ENCODE assay signal across 27 cellular contexts in genomic region chr2:84873350-84873749, GRCh38. TPM values are rescaled to one million over a fixed set of nuclear protein-coding genes. Genes with fewer than 3 reads are reported as not detected.
DNase-seq lines count a peak whose midpoint lies in the region; ATAC-seq and TF ChIP-seq lines count a peak whose summit lies in the region.
"Had no signal": no experiment of that assay in that cellular context is flagged by ENCODE, and none has a peak within 500 bp of the region (broad histone marks: within the 10 kb centered on the region; RNA-seq: fewer than 3 reads in every experiment).

No MANE protein-coding gene starts in this region.

- no peaks in the 10 kb centered on the region for H3K27me3 Mint-ChIP-seq in activated CD4-positive, alpha-beta memory T cell treated with anti-CD3 and anti-CD28 coated beads for 36 hours
- H3K27me3 Mint-ChIP-seq in activated CD4-positive, alpha-beta memory T cell treated with anti-CD3 and anti-CD28 coated beads, Interleukin-2, amount 10 ng/mL, durations not matched to agents 7 days and 5 days = no peaks in the 10 kb centered on the region
- no peaks in the 10 kb centered on the region for H3K27me3 Mint-ChIP-seq in CD8-positive, alpha-beta T cell (ENCODE audit: low read depth)
- H3K27me3 Mint-ChIP-seq in activated T-helper 17 cell treated with anti-CD3 and anti-CD28 coated beads, Interleukin-2, amount 50 U/mL, for 72 hours = no peaks in the 10 kb centered on the region
- H3K27me3 Mint-ChIP-seq in T-helper 2 cell treated with Interferon-gamma antibody and Interleukin-4, amounts not matched to agents 5 μg/mL and 100 μg/mL, for 36 hours (ENCODE audit: low read depth) = no peaks in the 10 kb centered on the region
- H3K27me3 Mint-ChIP-seq: activated CD8-positive, alpha-beta memory T cell treated with anti-CD3 and anti-CD28 coated beads, Interleukin-2, amount 10 ng/mL, durations not matched to agents 7 days and 5 days had no signal

- CTCF ChIA-PET in activated CD4-positive, alpha-beta memory T cell treated with anti-CD3 and anti-CD28 coated beads for 36 hours (lab: Charles Lee) = interaction anchor here (1.9 kb wide), 1 partner anchor 53 kb away, joined by 5 read pairs; no protein-coding TSS in a partner anchor
- CTCF ChIA-PET in activated CD4-positive, alpha-beta memory T cell treated with anti-CD3 and anti-CD28 coated beads, Interleukin-2, amount 10 ng/mL, durations not matched to agents 7 days and 5 days (lab: Charles Lee) = no interaction called here
- CTCF ChIA-PET in CD8-positive, alpha-beta T cell (lab: Charles Lee) = interaction anchor here (4.4 to 6.8 kb wide), 2 partner anchors 8 to 53 kb away, joined by 24 to 44 read pairs; partner anchors contain the start of gene TRABD2A

- H3K36me3 ChIP-seq in CD8-positive, alpha-beta T cell (ENCODE audit: insufficient read depth, low read length) = peaks cover 17% of the 10 kb centered on the region
- no peaks in the 10 kb centered on the region for H3K36me3 ChIP-seq in sigmoid colon
- H3K36me3 ChIP-seq: gastrocnemius medialis, neural progenitor cell, pancreas, SJCRH30, thoracic aorta had no signal

- ATAC-seq in CD8-positive, alpha-beta T cell = peak; percentile 27
- no peak for ATAC-seq in activated T-helper 17 cell treated with anti-CD3 and anti-CD28 coated beads, Interleukin-2, amount 50 U/mL, for 72 hours (replicated peaks)
- ATAC-seq: activated CD8-positive, alpha-beta memory T cell treated with anti-CD3 and anti-CD28 coated beads, Interleukin-2, amount 10 ng/mL, durations not matched to agents 7 days and 5 days; gastrocnemius medialis; left ventricle myocardium superior; pancreas had no signal

- TF ChIP-seq EP300 in sigmoid colon (IDR thresholded peaks at IDR 0.05) = no peak

- H3K4me1 Mint-ChIP-seq in activated CD4-positive, alpha-beta memory T cell treated with anti-CD3 and anti-CD28 coated beads for 36 hours (ENCODE audit: low read depth) = peaks cover 77% of the 10 kb centered on the region
- peaks cover 63% of the 10 kb centered on the region for H3K4me1 Mint-ChIP-seq in activated CD4-positive, alpha-beta memory T cell treated with anti-CD3 and anti-CD28 coated beads, Interleukin-2, amount 10 ng/mL, durations not matched to agents 7 days and 5 days
- peaks cover 84% of the 10 kb centered on the region for H3K4me1 Mint-ChIP-seq in CD8-positive, alpha-beta T cell (ENCODE audit: low read depth)
- H3K4me1 Mint-ChIP-seq in activated T-helper 17 cell treated with anti-CD3 and anti-CD28 coated beads, Interleukin-2, amount 50 U/mL, for 72 hours = peaks cover 53% of the 10 kb centered on the region
- H3K4me1 Mint-ChIP-seq in T-helper 2 cell treated with Interferon-gamma antibody and Interleukin-4, amounts not matched to agents 5 μg/mL and 100 μg/mL, for 36 hours (ENCODE audit: low read depth) = peaks cover 67% of the 10 kb centered on the region
- H3K4me1 Mint-ChIP-seq: neural progenitor cell had no signal

- H3K27me3 ChIP-seq in CD8-positive, alpha-beta T cell (ENCODE audit: insufficient read depth, low read length) = no peaks in the 10 kb centered on the region
- peaks cover 0 to under 1% (median 0%) of the 10 kb centered on the region in 3 donors for H3K27me3 ChIP-seq in sigmoid colon
- H3K27me3 ChIP-seq: gastrocnemius medialis, pancreas had no signal

- H3K27ac ChIP-seq in CD8-positive, alpha-beta T cell (ENCODE audit: low read depth, low read length) = no peak overlapping the region
- no peak overlapping the region for H3K27ac ChIP-seq in sigmoid colon
- H3K27ac ChIP-seq: gastrocnemius medialis, neural progenitor cell, pancreas, SJCRH30, thoracic aorta had no signal

- H3K4me3 ChIP-seq in CD8-positive, alpha-beta T cell (ENCODE audit: low read depth, low read length) = no peak overlapping the region
- no peak overlapping the region for H3K4me3 ChIP-seq in sigmoid colon
- H3K4me3 ChIP-seq: gastrocnemius medialis, neural progenitor cell, pancreas, SJCRH30, thoracic aorta had no signal

- intact Hi-C loops in activated CD4-positive, alpha-beta memory T cell treated with anti-CD3 and anti-CD28 coated beads for 36 hours (cut with micrococcal nuclease) = no loop called here
- intact Hi-C loops in CD8-positive, alpha-beta T cell (cut with DNase I, micrococcal nuclease) = loop anchor here in 1 of 2 experiments (5.0 kb wide), 1 partner anchor 36 kb away; no protein-coding TSS in a partner anchor
- intact Hi-C loops in sigmoid colon (cut with DNase I) = no loop called here

- WGBS in sigmoid colon, 2 donors = 83 to 87% methylated on average over 5 of the region's 5 CpGs

- POLR2A ChIA-PET in activated CD4-positive, alpha-beta memory T cell treated with anti-CD3 and anti-CD28 coated beads for 36 hours (lab: Charles Lee) = no interaction called here
- POLR2A ChIA-PET in activated CD4-positive, alpha-beta memory T cell treated with anti-CD3 and anti-CD28 coated beads, Interleukin-2, amount 10 ng/mL, durations not matched to agents 7 days and 5 days (lab: Charles Lee) = no interaction called here
- POLR2A ChIA-PET in CD8-positive, alpha-beta T cell (lab: Charles Lee) = no interaction called here

- no peaks in the 10 kb centered on the region for H3K9me3 ChIP-seq in CD8-positive, alpha-beta T cell (ENCODE audit: low read length)
- H3K9me3 ChIP-seq in sigmoid colon = no peaks in the 10 kb centered on the region
- H3K9me3 ChIP-seq: gastrocnemius medialis, pancreas, SJCRH30, thoracic aorta had no signal

- H3K27ac Mint-ChIP-seq in activated CD4-positive, alpha-beta memory T cell treated with anti-CD3 and anti-CD28 coated beads for 36 hours = peak overlapping the region; percentile 42
- no peak overlapping the region for H3K27ac Mint-ChIP-seq in activated CD4-positive, alpha-beta memory T cell treated with anti-CD3 and anti-CD28 coated beads, Interleukin-2, amount 10 ng/mL, durations not matched to agents 7 days and 5 days
- H3K27ac Mint-ChIP-seq in CD8-positive, alpha-beta T cell = peak overlapping the region; percentile 82
- H3K27ac Mint-ChIP-seq in activated T-helper 17 cell treated with anti-CD3 and anti-CD28 coated beads, Interleukin-2, amount 50 U/mL, for 72 hours = no peak overlapping the region
- H3K27ac Mint-ChIP-seq in T-helper 2 cell treated with Interferon-gamma antibody and Interleukin-4, amounts not matched to agents 5 μg/mL and 100 μg/mL, for 36 hours = no peak overlapping the region
- H3K27ac Mint-ChIP-seq: activated CD8-positive, alpha-beta memory T cell treated with anti-CD3 and anti-CD28 coated beads, Interleukin-2, amount 10 ng/mL, durations not matched to agents 7 days and 5 days; neural progenitor cell had no signal

- H3K4me3 Mint-ChIP-seq in activated CD4-positive, alpha-beta memory T cell treated with anti-CD3 and anti-CD28 coated beads for 36 hours = no peak overlapping the region
- H3K4me3 Mint-ChIP-seq in activated CD4-positive, alpha-beta memory T cell treated with anti-CD3 and anti-CD28 coated beads, Interleukin-2, amount 10 ng/mL, durations not matched to agents 7 days and 5 days = no peak overlapping the region
- no peak overlapping the region for H3K4me3 Mint-ChIP-seq in CD8-positive, alpha-beta T cell
- H3K4me3 Mint-ChIP-seq in activated T-helper 17 cell treated with anti-CD3 and anti-CD28 coated beads, Interleukin-2, amount 50 U/mL, for 72 hours = peak overlapping the region; percentile 89
- H3K4me3 Mint-ChIP-seq in T-helper 2 cell treated with Interferon-gamma antibody and Interleukin-4, amounts not matched to agents 5 μg/mL and 100 μg/mL, for 36 hours = no peak overlapping the region
- H3K4me3 Mint-ChIP-seq: activated CD8-positive, alpha-beta memory T cell treated with anti-CD3 and anti-CD28 coated beads, Interleukin-2, amount 10 ng/mL, durations not matched to agents 7 days and 5 days; neural progenitor cell had no signal

- peaks cover 89% of the 10 kb centered on the region for H3K4me1 ChIP-seq in CD8-positive, alpha-beta T cell (ENCODE audit: insufficient read depth, low read length)
- H3K4me1 ChIP-seq in sigmoid colon = no peaks in the 10 kb centered on the region
- H3K4me1 ChIP-seq: gastrocnemius medialis, neural progenitor cell, pancreas, SJCRH30 had no signal

- peaks cover 13% of the 10 kb centered on the region for H3K36me3 Mint-ChIP-seq in activated CD4-positive, alpha-beta memory T cell treated with anti-CD3 and anti-CD28 coated beads for 36 hours
- peaks cover 37% of the 10 kb centered on the region for H3K36me3 Mint-ChIP-seq in activated CD4-positive, alpha-beta memory T cell treated with anti-CD3 and anti-CD28 coated beads, Interleukin-2, amount 10 ng/mL, durations not matched to agents 7 days and 5 days (ENCODE audit: low read depth)
- peaks cover 60% of the 10 kb centered on the region for H3K36me3 Mint-ChIP-seq in CD8-positive, alpha-beta T cell
- H3K36me3 Mint-ChIP-seq in activated T-helper 17 cell treated with anti-CD3 and anti-CD28 coated beads, Interleukin-2, amount 50 U/mL, for 72 hours (ENCODE audit: low read depth) = peaks cover 37% of the 10 kb centered on the region
- H3K36me3 Mint-ChIP-seq in T-helper 2 cell treated with Interferon-gamma antibody and Interleukin-4, amounts not matched to agents 5 μg/mL and 100 μg/mL, for 36 hours (ENCODE audit: low read depth) = peaks cover 54% of the 10 kb centered on the region
- H3K36me3 Mint-ChIP-seq: neural progenitor cell had no signal

- no peak for TF ChIP-seq POLR2A in sigmoid colon (IDR thresholded peaks at IDR 0.05)

- no peak for TF ChIP-seq CTCF in CD8-positive, alpha-beta T cell (IDR thresholded peaks at IDR 0.05)
- TF ChIP-seq CTCF in sigmoid colon (IDR thresholded peaks at IDR 0.05) = no peak

- no peaks in the 10 kb centered on the region for H3K9me3 Mint-ChIP-seq in activated CD4-positive, alpha-beta memory T cell treated with anti-CD3 and anti-CD28 coated beads for 36 hours
- H3K9me3 Mint-ChIP-seq in activated CD4-positive, alpha-beta memory T cell treated with anti-CD3 and anti-CD28 coated beads, Interleukin-2, amount 10 ng/mL, durations not matched to agents 7 days and 5 days = no peaks in the 10 kb centered on the region
- H3K9me3 Mint-ChIP-seq in CD8-positive, alpha-beta T cell = no peaks in the 10 kb centered on the region
- H3K9me3 Mint-ChIP-seq in activated T-helper 17 cell treated with anti-CD3 and anti-CD28 coated beads, Interleukin-2, amount 50 U/mL, for 72 hours = peaks cover 5% of the 10 kb centered on the region
- no peaks in the 10 kb centered on the region for H3K9me3 Mint-ChIP-seq in T-helper 2 cell treated with Interferon-gamma antibody and Interleukin-4, amounts not matched to agents 5 μg/mL and 100 μg/mL, for 36 hours
- H3K9me3 Mint-ChIP-seq: neural progenitor cell had no signal

- peak; percentile 6 for DNase-seq in activated CD4-positive, alpha-beta memory T cell treated with anti-CD3 and anti-CD28 coated beads for 36 hours
- no peak for DNase-seq in activated CD4-positive, alpha-beta memory T cell treated with anti-CD3 and anti-CD28 coated beads, Interleukin-2, amount 10 ng/mL, durations not matched to agents 7 days and 5 days
- DNase-seq in CD8-positive, alpha-beta T cell = no peak
- DNase-seq in sigmoid colon (peak; percentile 25), NCI-H1417 (lab: John Stamatoyannopoulos, UW) (no peak)
- DNase-seq in T-helper 2 cell treated with Interferon-gamma antibody and Interleukin-4, amounts not matched to agents 5 μg/mL and 100 μg/mL, for 36 hours (ENCODE audit: low spot score) = no peak
- DNase-seq: activated CD4-positive, CD25-positive, alpha-beta regulatory T cell; activated gamma-delta T cell treated with Interleukin-2 at 50 U/mL for 16 hours; AML-193; aorta; gastrocnemius medialis; kidney; left ventricle myocardium superior; mesendoderm; NCI-H1048; NCI-H187; NCI-H2171; NCI-H510A treated with DMSO at 0.1 percent for 48 hours; pancreas; RPMI8226; SJCRH30; small intestine; stimulated activated naive CD4-positive, alpha-beta T cell treated with Interleukin-2 at 50 U/mL for 16 hours had no signal

RNA-seq across cellular contexts. Expression of gene TRABD2A, which starts 7.5 kb away (rescaled TPM):
- 10 to 100 TPM; 29.6 to 30.1 TPM for total RNA-seq in activated CD4-positive, alpha-beta memory T cell treated with anti-CD3 and anti-CD28 coated beads for 36 hours
- 10 to 100 TPM; 35.9 to 38.3 TPM for total RNA-seq in activated CD4-positive, alpha-beta memory T cell treated with anti-CD3 and anti-CD28 coated beads, Interleukin-2, amount 10 ng/mL, durations not matched to agents 7 days and 5 days
- total RNA-seq in CD8-positive, alpha-beta T cell = 100 to 1,000 TPM; 138 to 142 TPM
- 10 to 100 TPM; 28.6 to 32.3 TPM for total RNA-seq in activated T-helper 17 cell treated with anti-CD3 and anti-CD28 coated beads, Interleukin-2, amount 50 U/mL, for 72 hours
- 1 to 10 TPM in 1 of 4 donors, under 1 TPM in 3; 0.16 to 3.6 (median 0.65) TPM for total RNA-seq in sigmoid colon
- 10 to 100 TPM; 16.8 to 46.4 (median 25.4) TPM for polyA plus RNA-seq in sigmoid colon

RNA-seq across cellular contexts. Expression of gene TMSB10, which starts 32.1 kb away (rescaled TPM):
- total RNA-seq in activated CD4-positive, alpha-beta memory T cell treated with anti-CD3 and anti-CD28 coated beads for 36 hours = 1,000 to 10,000 TPM; 2,535 to 2,567 TPM
- 1,000 to 10,000 TPM; 5,686 to 5,768 TPM for total RNA-seq in activated CD4-positive, alpha-beta memory T cell treated with anti-CD3 and anti-CD28 coated beads, Interleukin-2, amount 10 ng/mL, durations not matched to agents 7 days and 5 days
- total RNA-seq in CD8-positive, alpha-beta T cell = 1,000 to 10,000 TPM; 1,479 to 1,577 TPM
- 1,000 to 10,000 TPM; 2,616 to 3,068 TPM for total RNA-seq in activated T-helper 17 cell treated with anti-CD3 and anti-CD28 coated beads, Interleukin-2, amount 50 U/mL, for 72 hours
- 1,000 to 10,000 TPM; 1,887 to 2,459 (median 2,033) TPM for total RNA-seq in sigmoid colon
- polyA plus RNA-seq in sigmoid colon = 1,000 to 10,000 TPM; 3,723 to 4,314 (median 4,173) TPM

Comparison
In these comparisons a context has a peak if more than half of its experiments do, and no peak if none do; other contexts are left out.
1. DNase-seq: peak in activated CD4-positive, alpha-beta memory T cell treated with anti-CD3 and anti-CD28 coated beads for 36 hours (single experiment) and sigmoid colon (single experiment); none in activated CD4-positive, alpha-beta memory T cell treated with anti-CD3 and anti-CD28 coated beads, Interleukin-2, amount 10 ng/mL, durations not matched to agents 7 days and 5 days (single experiment), CD8-positive, alpha-beta T cell (0 of 7), NCI-H1417 (0 of 3) and T-helper 2 cell treated with Interferon-gamma antibody and Interleukin-4, amounts not matched to agents 5 μg/mL and 100 μg/mL, for 36 hours (single experiment).
2. H3K27ac Mint-ChIP-seq: peak in activated CD4-positive, alpha-beta memory T cell treated with anti-CD3 and anti-CD28 coated beads for 36 hours (single experiment) and CD8-positive, alpha-beta T cell (single experiment); none in activated CD4-positive, alpha-beta memory T cell treated with anti-CD3 and anti-CD28 coated beads, Interleukin-2, amount 10 ng/mL, durations not matched to agents 7 days and 5 days (single experiment), activated T-helper 17 cell treated with anti-CD3 and anti-CD28 coated beads, Interleukin-2, amount 50 U/mL, for 72 hours (single experiment) and T-helper 2 cell treated with Interferon-gamma antibody and Interleukin-4, amounts not matched to agents 5 μg/mL and 100 μg/mL, for 36 hours (single experiment).
3. RNA of gene TRABD2A, which starts 7.5 kb away (total RNA-seq): 138 to 142 TPM in CD8-positive, alpha-beta T cell, 35.9 to 38.3 TPM in activated CD4-positive, alpha-beta memory T cell treated with anti-CD3 and anti-CD28 coated beads, Interleukin-2, amount 10 ng/mL, durations not matched to agents 7 days and 5 days, 28.6 to 32.3 TPM in activated T-helper 17 cell treated with anti-CD3 and anti-CD28 coated beads, Interleukin-2, amount 50 U/mL, for 72 hours and 29.6 to 30.1 TPM in activated CD4-positive, alpha-beta memory T cell treated with anti-CD3 and anti-CD28 coated beads for 36 hours; 0.16 to 3.6 TPM in sigmoid colon; every median in the first group is over 4 times any median in the second.